ENCODE assay signal across 1 cellular context in the genomic region with DNA sequence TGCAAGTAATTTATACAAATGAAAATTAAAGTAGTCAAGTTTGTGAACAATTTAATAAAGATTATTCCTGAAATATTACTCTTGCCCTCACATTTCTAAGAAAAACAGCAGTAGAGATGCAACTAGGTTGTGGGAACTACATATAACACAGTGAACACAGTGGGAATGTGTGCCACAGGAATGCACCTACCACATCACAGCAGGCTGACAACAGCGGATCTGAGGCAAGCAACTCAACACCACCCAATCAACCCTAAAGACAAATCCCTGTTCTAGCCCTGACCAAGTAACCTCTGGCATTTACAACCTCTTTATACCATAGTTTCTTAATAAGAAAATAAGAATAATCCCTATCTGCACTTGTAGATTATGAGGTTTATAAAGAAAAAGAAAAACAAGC.
TF ChIP-seq lines count a peak whose summit lies in the region.

No MANE protein-coding gene starts in this region.

TF ChIP-seq in WTC11, 78 proteins besides CTCF, POLR2A, EP300 and RAD21 (continued from another document):
- no peak for TF ChIP-seq ATF2 (CRISPR knock-in tag; IDR thresholded peaks at IDR 0.05; ENCODE audit: borderline replicate concordance, low read depth)
- TF ChIP-seq, protein P1, sequence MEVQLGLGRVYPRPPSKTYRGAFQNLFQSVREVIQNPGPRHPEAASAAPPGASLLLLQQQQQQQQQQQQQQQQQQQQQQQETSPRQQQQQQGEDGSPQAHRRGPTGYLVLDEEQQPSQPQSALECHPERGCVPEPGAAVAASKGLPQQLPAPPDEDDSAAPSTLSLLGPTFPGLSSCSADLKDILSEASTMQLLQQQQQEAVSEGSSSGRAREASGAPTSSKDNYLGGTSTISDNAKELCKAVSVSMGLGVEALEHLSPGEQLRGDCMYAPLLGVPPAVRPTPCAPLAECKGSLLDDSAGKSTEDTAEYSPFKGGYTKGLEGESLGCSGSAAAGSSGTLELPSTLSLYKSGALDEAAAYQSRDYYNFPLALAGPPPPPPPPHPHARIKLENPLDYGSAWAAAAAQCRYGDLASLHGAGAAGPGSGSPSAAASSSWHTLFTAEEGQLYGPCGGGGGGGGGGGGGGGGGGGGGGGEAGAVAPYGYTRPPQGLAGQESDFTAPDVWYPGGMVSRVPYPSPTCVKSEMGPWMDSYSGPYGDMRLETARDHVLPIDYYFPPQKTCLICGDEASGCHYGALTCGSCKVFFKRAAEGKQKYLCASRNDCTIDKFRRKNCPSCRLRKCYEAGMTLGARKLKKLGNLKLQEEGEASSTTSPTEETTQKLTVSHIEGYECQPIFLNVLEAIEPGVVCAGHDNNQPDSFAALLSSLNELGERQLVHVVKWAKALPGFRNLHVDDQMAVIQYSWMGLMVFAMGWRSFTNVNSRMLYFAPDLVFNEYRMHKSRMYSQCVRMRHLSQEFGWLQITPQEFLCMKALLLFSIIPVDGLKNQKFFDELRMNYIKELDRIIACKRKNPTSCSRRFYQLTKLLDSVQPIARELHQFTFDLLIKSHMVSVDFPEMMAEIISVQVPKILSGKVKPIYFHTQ (CRISPR knock-in tag; IDR thresholded peaks at IDR 0.05) = no peak
- no peak for TF ChIP-seq ZNF317 (CRISPR knock-in tag; IDR thresholded peaks at IDR 0.05; ENCODE audit: borderline replicate concordance, low read depth)
- TF ChIP-seq, protein P2, sequence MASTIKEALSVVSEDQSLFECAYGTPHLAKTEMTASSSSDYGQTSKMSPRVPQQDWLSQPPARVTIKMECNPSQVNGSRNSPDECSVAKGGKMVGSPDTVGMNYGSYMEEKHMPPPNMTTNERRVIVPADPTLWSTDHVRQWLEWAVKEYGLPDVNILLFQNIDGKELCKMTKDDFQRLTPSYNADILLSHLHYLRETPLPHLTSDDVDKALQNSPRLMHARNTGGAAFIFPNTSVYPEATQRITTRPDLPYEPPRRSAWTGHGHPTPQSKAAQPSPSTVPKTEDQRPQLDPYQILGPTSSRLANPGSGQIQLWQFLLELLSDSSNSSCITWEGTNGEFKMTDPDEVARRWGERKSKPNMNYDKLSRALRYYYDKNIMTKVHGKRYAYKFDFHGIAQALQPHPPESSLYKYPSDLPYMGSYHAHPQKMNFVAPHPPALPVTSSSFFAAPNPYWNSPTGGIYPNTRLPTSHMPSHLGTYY (CRISPR knock-in tag; IDR thresholded peaks at IDR 0.05) = no peak
- no peak for TF ChIP-seq AFF4 (CRISPR knock-in tag; IDR thresholded peaks at IDR 0.05; ENCODE audit: borderline replicate concordance)
- no peak for TF ChIP-seq MYBL2 (CRISPR knock-in tag; IDR thresholded peaks at IDR 0.05)
- TF ChIP-seq RORB (CRISPR knock-in tag; IDR thresholded peaks at IDR 0.05) = no peak
- no peak for TF ChIP-seq NR3C1 (CRISPR knock-in tag; conservative IDR thresholded peaks at IDR 0.05; ENCODE audit: low read depth)
